ENCODE assay signal across 11 cellular contexts in the genomic region with DNA sequence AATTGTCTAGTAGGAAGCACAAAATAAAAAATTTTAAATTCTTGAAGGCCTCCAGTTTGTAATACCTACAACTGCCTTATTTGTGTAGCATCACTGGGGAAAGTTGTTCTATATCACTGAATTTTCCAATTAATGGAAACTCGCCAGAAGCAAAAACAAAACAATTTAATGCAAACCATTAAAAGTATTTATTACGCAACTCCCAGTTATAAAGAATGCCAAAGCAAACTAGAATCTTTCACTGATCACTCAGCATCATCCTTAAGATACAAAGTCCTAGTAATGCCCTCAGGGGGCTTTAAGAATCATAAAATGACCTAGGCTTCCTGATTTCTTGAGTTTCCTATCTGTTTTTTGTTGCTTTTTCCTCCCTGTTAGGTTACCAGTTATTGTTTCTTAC.
"Had no signal": no experiment of that assay in that cellular context is flagged by ENCODE, and none has a peak within 500 bp of the region (broad histone marks: within the 10 kb centered on the region; RNA-seq: fewer than 3 reads in every experiment).

No MANE protein-coding gene starts in this region.

- H3K4me3 Mint-ChIP-seq: activated naive CD4-positive, alpha-beta T cell treated with anti-CD3 and anti-CD28 coated beads for 36 hours had no signal

- DNase-seq: activated CD4-positive, alpha-beta T cell treated with anti-CD3 and anti-CD28 coated beads for 1 hour; activated CD4-positive, alpha-beta T cell treated with anti-CD3 and anti-CD28 coated beads, Interleukin-2, amount 50 U/mL, for 4 hours; activated naive CD4-positive, alpha-beta T cell treated with anti-CD3 and anti-CD28 coated beads for 36 hours; activated T-cell treated with anti-CD3 and anti-CD28 coated beads for 4 hours; islet precursor cell; small intestine; stimulated activated CD4-positive, alpha-beta T cell treated with anti-CD3 and anti-CD28 coated beads, Interleukin-4, amount 100 ng/mL, for 24 hours; stimulated activated naive CD4-positive, alpha-beta T cell; transverse colon had no signal

- H3K4me3 ChIP-seq: gastroesophageal sphincter, transverse colon had no signal

- H3K27ac Mint-ChIP-seq: activated naive CD4-positive, alpha-beta T cell treated with anti-CD3 and anti-CD28 coated beads for 36 hours had no signal

- ATAC-seq: esophagus mucosa, gastroesophageal sphincter had no signal

- H3K9me3 Mint-ChIP-seq: activated naive CD4-positive, alpha-beta T cell treated with anti-CD3 and anti-CD28 coated beads for 36 hours had no signal
